ENCODE assay signal across 1 cellular context in the genomic region with DNA sequence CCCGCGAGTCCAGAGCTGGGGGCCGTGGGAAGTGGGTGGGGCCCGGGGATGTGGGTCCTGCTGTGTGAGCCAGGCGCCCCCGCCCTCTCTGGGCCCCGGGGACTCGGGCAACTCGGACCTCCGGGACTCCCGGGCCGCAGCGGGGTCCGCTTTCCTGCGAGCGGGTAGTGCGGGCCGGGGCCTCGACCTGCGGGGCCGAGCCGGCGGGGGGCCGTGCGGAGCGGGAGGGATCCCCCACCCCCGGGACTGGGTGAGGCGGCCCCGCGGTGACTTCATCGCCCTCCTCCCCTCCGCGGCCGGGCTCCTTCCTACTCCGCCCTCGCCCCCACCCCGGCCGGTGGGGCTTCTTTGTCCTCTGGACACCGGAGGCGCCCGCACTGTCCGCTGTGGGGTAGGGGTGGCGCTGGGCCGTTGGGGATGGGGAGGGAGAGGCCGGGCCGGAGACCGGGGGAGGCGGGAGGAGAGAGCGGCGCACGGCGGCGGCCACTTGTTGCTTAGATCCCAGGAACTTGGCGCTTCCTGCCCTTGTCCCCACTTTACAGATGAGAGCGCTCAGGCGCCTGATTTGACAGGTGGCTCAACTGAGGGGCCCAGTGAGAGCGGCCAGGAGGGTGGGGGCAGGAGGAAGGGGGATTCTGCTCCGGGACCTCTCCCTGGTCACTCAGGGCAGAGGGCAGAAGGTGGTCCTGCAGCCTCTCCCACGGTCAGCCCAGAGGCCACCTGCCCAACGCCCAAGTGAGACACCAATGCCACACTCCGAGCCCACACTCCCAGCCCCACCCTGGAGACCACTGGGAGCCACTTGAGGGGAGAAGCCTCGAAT.
TF ChIP-seq lines count a peak whose summit lies in the region.

No MANE protein-coding gene starts in this region.

TF ChIP-seq in HepG2, 621 proteins besides CTCF, POLR2A, EP300 and RAD21 (continued from another document and continues in another):
- TF ChIP-seq, protein P1, sequence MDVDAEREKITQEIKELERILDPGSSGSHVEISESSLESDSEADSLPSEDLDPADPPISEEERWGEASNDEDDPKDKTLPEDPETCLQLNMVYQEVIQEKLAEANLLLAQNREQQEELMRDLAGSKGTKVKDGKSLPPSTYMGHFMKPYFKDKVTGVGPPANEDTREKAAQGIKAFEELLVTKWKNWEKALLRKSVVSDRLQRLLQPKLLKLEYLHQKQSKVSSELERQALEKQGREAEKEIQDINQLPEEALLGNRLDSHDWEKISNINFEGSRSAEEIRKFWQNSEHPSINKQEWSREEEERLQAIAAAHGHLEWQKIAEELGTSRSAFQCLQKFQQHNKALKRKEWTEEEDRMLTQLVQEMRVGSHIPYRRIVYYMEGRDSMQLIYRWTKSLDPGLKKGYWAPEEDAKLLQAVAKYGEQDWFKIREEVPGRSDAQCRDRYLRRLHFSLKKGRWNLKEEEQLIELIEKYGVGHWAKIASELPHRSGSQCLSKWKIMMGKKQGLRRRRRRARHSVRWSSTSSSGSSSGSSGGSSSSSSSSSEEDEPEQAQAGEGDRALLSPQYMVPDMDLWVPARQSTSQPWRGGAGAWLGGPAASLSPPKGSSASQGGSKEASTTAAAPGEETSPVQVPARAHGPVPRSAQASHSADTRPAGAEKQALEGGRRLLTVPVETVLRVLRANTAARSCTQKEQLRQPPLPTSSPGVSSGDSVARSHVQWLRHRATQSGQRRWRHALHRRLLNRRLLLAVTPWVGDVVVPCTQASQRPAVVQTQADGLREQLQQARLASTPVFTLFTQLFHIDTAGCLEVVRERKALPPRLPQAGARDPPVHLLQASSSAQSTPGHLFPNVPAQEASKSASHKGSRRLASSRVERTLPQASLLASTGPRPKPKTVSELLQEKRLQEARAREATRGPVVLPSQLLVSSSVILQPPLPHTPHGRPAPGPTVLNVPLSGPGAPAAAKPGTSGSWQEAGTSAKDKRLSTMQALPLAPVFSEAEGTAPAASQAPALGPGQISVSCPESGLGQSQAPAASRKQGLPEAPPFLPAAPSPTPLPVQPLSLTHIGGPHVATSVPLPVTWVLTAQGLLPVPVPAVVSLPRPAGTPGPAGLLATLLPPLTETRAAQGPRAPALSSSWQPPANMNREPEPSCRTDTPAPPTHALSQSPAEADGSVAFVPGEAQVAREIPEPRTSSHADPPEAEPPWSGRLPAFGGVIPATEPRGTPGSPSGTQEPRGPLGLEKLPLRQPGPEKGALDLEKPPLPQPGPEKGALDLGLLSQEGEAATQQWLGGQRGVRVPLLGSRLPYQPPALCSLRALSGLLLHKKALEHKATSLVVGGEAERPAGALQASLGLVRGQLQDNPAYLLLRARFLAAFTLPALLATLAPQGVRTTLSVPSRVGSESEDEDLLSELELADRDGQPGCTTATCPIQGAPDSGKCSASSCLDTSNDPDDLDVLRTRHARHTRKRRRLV (CRISPR knock-in tag; IDR thresholded peaks at IDR 0.05), result no peak
- no peak for TF ChIP-seq ZNF850 (CRISPR knock-in tag; conservative IDR thresholded peaks at IDR 0.05)
- no peak for TF ChIP-seq MLLT10 (CRISPR knock-in tag; IDR thresholded peaks at IDR 0.05)
- no peak for TF ChIP-seq IRF2 (CRISPR knock-in tag; IDR thresholded peaks at IDR 0.05)
- TF ChIP-seq, protein P2, sequence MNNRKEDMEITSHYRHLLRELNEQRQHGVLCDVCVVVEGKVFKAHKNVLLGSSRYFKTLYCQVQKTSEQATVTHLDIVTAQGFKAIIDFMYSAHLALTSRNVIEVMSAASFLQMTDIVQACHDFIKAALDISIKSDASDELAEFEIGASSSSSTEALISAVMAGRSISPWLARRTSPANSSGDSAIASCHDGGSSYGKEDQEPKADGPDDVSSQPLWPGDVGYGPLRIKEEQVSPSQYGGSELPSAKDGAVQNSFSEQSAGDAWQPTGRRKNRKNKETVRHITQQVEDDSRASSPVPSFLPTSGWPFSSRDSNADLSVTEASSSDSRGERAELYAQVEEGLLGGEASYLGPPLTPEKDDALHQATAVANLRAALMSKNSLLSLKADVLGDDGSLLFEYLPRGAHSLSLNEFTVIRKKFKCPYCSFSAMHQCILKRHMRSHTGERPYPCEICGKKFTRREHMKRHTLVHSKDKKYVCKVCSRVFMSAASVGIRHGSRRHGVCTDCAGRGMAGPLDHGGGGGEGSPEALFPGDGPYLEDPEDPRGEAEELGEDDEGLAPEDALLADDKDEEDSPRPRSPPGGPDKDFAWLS (CRISPR knock-in tag; IDR thresholded peaks at IDR 0.05; ENCODE audit: borderline replicate concordance), result peak; percentile 5; the same call in 1 of the 2 replicates
- no peak for TF ChIP-seq TEAD2 (CRISPR knock-in tag; IDR thresholded peaks at IDR 0.05)
- TF ChIP-seq ZNF101 (CRISPR knock-in tag; IDR thresholded peaks at IDR 0.05; ENCODE audit: borderline replicate concordance, low read depth), result no peak
- TF ChIP-seq, protein P3, sequence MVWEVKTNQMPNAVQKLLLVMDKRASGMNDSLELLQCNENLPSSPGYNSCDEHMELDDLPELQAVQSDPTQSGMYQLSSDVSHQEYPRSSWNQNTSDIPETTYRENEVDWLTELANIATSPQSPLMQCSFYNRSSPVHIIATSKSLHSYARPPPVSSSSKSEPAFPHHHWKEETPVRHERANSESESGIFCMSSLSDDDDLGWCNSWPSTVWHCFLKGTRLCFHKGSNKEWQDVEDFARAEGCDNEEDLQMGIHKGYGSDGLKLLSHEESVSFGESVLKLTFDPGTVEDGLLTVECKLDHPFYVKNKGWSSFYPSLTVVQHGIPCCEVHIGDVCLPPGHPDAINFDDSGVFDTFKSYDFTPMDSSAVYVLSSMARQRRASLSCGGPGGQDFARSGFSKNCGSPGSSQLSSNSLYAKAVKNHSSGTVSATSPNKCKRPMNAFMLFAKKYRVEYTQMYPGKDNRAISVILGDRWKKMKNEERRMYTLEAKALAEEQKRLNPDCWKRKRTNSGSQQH (CRISPR knock-in tag; IDR thresholded peaks at IDR 0.05; ENCODE audit: low read depth), result no peak
- TF ChIP-seq ZNF552 (CRISPR knock-in tag; IDR thresholded peaks at IDR 0.05; ENCODE audit: borderline replicate concordance), result peak; percentile 26; the same call in 1 of the 2 replicates
- no peak for TF ChIP-seq NR2F2 (IDR thresholded peaks at IDR 0.05; ENCODE audit: borderline replicate concordance, low read depth)
- TF ChIP-seq HNRNPLL (IDR thresholded peaks at IDR 0.05; ENCODE audit: low read depth, low read length, poor library complexity, severe bottlenecking), result peak; percentile 58
- TF ChIP-seq EED (CRISPR knock-in tag; IDR thresholded peaks at IDR 0.05), result no peak
- TF ChIP-seq CHD2 (IDR thresholded peaks at IDR 0.05; ENCODE audit: low read depth, low read length), result no peak
- 0 out of 2 replicates have a peak, but pooled peaks have one; percentile 3 for TF ChIP-seq DPF2 (CRISPR knock-in tag; IDR thresholded peaks at IDR 0.05; ENCODE audit: borderline replicate concordance, low read depth)
- TF ChIP-seq PCBP2 (optimal IDR thresholded peaks at IDR 0.05; ENCODE audit: low read depth, low read length, poor library complexity, severe bottlenecking), result no peak
- TF ChIP-seq PHF8 (CRISPR knock-in tag; IDR thresholded peaks at IDR 0.05), result peak; percentile 35; the same call in 1 of the 2 replicates
- TF ChIP-seq, protein P4, sequence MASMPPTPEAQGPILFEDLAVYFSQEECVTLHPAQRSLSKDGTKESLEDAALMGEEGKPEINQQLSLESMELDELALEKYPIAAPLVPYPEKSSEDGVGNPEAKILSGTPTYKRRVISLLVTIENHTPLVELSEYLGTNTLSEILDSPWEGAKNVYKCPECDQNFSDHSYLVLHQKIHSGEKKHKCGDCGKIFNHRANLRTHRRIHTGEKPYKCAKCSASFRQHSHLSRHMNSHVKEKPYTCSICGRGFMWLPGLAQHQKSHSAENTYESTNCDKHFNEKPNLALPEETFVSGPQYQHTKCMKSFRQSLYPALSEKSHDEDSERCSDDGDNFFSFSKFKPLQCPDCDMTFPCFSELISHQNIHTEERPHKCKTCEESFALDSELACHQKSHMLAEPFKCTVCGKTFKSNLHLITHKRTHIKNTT (CRISPR knock-in tag; IDR thresholded peaks at IDR 0.05), result no peak
- TF ChIP-seq, protein P5, sequence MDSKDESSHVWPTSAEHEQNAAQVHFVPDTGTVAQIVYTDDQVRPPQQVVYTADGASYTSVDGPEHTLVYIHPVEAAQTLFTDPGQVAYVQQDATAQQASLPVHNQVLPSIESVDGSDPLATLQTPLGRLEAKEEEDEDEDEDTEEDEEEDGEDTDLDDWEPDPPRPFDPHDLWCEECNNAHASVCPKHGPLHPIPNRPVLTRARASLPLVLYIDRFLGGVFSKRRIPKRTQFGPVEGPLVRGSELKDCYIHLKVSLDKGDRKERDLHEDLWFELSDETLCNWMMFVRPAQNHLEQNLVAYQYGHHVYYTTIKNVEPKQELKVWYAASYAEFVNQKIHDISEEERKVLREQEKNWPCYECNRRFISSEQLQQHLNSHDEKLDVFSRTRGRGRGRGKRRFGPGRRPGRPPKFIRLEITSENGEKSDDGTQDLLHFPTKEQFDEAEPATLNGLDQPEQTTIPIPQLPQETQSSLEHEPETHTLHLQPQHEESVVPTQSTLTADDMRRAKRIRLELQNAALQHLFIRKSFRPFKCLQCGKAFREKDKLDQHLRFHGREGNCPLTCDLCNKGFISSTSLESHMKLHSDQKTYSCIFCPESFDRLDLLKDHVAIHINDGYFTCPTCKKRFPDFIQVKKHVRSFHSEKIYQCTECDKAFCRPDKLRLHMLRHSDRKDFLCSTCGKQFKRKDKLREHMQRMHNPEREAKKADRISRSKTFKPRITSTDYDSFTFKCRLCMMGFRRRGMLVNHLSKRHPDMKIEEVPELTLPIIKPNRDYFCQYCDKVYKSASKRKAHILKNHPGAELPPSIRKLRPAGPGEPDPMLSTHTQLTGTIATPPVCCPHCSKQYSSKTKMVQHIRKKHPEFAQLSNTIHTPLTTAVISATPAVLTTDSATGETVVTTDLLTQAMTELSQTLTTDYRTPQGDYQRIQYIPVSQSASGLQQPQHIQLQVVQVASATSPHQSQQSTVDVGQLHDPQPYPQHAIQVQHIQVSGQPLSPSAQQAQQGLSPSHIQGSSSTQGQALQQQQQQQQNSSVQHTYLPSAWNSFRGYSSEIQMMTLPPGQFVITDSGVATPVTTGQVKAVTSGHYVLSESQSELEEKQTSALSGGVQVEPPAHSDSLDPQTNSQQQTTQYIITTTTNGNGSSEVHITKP (CRISPR knock-in tag; IDR thresholded peaks at IDR 0.05; ENCODE audit: low read depth), result no peak
- no peak for TF ChIP-seq ZNF619 (CRISPR knock-in tag; IDR thresholded peaks at IDR 0.05)
- TF ChIP-seq, protein P6, sequence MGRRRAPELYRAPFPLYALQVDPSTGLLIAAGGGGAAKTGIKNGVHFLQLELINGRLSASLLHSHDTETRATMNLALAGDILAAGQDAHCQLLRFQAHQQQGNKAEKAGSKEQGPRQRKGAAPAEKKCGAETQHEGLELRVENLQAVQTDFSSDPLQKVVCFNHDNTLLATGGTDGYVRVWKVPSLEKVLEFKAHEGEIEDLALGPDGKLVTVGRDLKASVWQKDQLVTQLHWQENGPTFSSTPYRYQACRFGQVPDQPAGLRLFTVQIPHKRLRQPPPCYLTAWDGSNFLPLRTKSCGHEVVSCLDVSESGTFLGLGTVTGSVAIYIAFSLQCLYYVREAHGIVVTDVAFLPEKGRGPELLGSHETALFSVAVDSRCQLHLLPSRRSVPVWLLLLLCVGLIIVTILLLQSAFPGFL (CRISPR knock-in tag; IDR thresholded peaks at IDR 0.05), result no peak
- TF ChIP-seq, protein P7, sequence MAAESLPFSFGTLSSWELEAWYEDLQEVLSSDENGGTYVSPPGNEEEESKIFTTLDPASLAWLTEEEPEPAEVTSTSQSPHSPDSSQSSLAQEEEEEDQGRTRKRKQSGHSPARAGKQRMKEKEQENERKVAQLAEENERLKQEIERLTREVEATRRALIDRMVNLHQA (CRISPR knock-in tag; IDR thresholded peaks at IDR 0.05), result no peak
- no peak for TF ChIP-seq ARHGAP35 (CRISPR knock-in tag; IDR thresholded peaks at IDR 0.05; ENCODE audit: borderline replicate concordance)
- TF ChIP-seq, protein P8, sequence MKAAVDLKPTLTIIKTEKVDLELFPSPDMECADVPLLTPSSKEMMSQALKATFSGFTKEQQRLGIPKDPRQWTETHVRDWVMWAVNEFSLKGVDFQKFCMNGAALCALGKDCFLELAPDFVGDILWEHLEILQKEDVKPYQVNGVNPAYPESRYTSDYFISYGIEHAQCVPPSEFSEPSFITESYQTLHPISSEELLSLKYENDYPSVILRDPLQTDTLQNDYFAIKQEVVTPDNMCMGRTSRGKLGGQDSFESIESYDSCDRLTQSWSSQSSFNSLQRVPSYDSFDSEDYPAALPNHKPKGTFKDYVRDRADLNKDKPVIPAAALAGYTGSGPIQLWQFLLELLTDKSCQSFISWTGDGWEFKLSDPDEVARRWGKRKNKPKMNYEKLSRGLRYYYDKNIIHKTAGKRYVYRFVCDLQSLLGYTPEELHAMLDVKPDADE (CRISPR knock-in tag; IDR thresholded peaks at IDR 0.05), result no peak; the same call in 1 of the 2 replicates
- TF ChIP-seq NFE2 (CRISPR knock-in tag; IDR thresholded peaks at IDR 0.05), result no peak
- TF ChIP-seq, protein P9, sequence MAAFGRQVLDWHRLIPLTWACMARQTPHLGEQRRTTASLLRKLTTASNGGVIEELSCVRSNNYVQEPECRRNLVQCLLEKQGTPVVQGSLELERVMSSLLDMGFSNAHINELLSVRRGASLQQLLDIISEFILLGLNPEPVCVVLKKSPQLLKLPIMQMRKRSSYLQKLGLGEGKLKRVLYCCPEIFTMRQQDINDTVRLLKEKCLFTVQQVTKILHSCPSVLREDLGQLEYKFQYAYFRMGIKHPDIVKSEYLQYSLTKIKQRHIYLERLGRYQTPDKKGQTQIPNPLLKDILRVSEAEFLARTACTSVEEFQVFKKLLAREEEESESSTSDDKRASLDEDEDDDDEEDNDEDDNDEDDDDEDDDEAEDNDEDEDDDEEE (CRISPR knock-in tag; IDR thresholded peaks at IDR 0.05), result peak; percentile 83
- peak; percentile 54; the same call in 1 of the 2 replicates for TF ChIP-seq ZNF607 (CRISPR knock-in tag; IDR thresholded peaks at IDR 0.05; ENCODE audit: borderline replicate concordance)
- no peak for TF ChIP-seq NBN (conservative IDR thresholded peaks at IDR 0.05)
- TF ChIP-seq, protein P10, sequence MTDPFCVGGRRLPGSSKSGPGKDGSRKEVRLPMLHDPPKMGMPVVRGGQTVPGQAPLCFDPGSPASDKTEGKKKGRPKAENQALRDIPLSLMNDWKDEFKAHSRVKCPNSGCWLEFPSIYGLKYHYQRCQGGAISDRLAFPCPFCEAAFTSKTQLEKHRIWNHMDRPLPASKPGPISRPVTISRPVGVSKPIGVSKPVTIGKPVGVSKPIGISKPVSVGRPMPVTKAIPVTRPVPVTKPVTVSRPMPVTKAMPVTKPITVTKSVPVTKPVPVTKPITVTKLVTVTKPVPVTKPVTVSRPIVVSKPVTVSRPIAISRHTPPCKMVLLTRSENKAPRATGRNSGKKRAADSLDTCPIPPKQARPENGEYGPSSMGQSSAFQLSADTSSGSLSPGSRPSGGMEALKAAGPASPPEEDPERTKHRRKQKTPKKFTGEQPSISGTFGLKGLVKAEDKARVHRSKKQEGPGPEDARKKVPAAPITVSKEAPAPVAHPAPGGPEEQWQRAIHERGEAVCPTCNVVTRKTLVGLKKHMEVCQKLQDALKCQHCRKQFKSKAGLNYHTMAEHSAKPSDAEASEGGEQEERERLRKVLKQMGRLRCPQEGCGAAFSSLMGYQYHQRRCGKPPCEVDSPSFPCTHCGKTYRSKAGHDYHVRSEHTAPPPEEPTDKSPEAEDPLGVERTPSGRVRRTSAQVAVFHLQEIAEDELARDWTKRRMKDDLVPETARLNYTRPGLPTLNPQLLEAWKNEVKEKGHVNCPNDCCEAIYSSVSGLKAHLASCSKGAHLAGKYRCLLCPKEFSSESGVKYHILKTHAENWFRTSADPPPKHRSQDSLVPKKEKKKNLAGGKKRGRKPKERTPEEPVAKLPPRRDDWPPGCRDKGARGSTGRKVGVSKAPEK (CRISPR knock-in tag; IDR thresholded peaks at IDR 0.05; ENCODE audit: borderline replicate concordance), result no peak
- no peak for TF ChIP-seq MATR3 (CRISPR knock-in tag; IDR thresholded peaks at IDR 0.05)
- TF ChIP-seq GABPB1 (CRISPR knock-in tag; IDR thresholded peaks at IDR 0.05), result no peak
- TF ChIP-seq HCFC1 (IDR thresholded peaks at IDR 0.05; ENCODE audit: low read depth, low read length), result no peak
